20 cellular contexts compared by ENCODE assay signal in genomic region chr2:19287324-19287723, GRCh38.
DNase-seq lines count a peak whose midpoint lies in the region; ATAC-seq and TF ChIP-seq lines count a peak whose summit lies in the region.
"Had no signal": no experiment of that assay in that cellular context is flagged by ENCODE, and none has a peak within 500 bp of the region (broad histone marks: within the 10 kb centered on the region; RNA-seq: fewer than 3 reads in every experiment).

No MANE protein-coding gene starts in this region.

- no peaks in the 10 kb centered on the region for H3K79me2 ChIP-seq in GM23248 (ENCODE audit: insufficient read depth)

- peak; percentile 64 for DNase-seq in EH (ENCODE audit: low read depth)
- DNase-seq in GM23248: peak; percentile 8
- DNase-seq in adipocyte (ENCODE audit: low read depth): peak; percentile 30
- DNase-seq in foreskin fibroblast: peak; percentile 6 to 42
- DNase-seq in NOMO-1 (lab: John Stamatoyannopoulos, UW; ENCODE audit: unreplicated experiment in 2 of 2): no peak
- DNase-seq: C1 segment of cervical spinal cord; CD8-positive, alpha-beta T cell; GDM1; NCI-H1092 treated with DMSO at 0.1 percent for 48 hours; NCI-H146; NCI-H2029; NCI-H2227 treated with DMSO at 0.1 percent for 48 hours; NCI-H510A treated with DMSO at 0.1 percent for 48 hours; NCI-H774; NK-92 treated with Interleukin-12 subunit alpha and Interleukin-12 subunit beta, amount 100 ng/mL, for 24 hours; T-helper 1 cell had no signal

- H3K9me3 ChIP-seq in GM23248 (ENCODE audit: low read depth) (no peaks in the 10 kb centered on the region), adipocyte (ENCODE audit: control insufficient read depth, low read length) (no peaks in the 10 kb centered on the region)

- no peaks in the 10 kb centered on the region for H3K4me1 ChIP-seq in GM23248 (ENCODE audit: insufficient read depth)
- H3K4me1 ChIP-seq in adipocyte (ENCODE audit: control insufficient read depth, insufficient read depth, low read length): peaks cover 9% of the 10 kb centered on the region

- H2AFZ ChIP-seq in GM23248: no peak overlapping the region

- WGBS in GM23248 (ENCODE audit: low coverage in 1 of 2, low lambda C conversion rate in 2 of 2, missing lambda C conversion rate in 2 of 2), 2 experiments: 89 to 95% methylated on average over 1 of the region's 1 CpG

- ATAC-seq in GM21717 (IDR thresholded peaks at IDR 0.05; ENCODE audit: unreplicated experiment) (no peak), HG02678 (IDR thresholded peaks at IDR 0.05; ENCODE audit: unreplicated experiment) (no peak)
- ATAC-seq: CD8-positive, alpha-beta T cell; K562; Panc1 had no signal

- no peak overlapping the region for H3K4me3 ChIP-seq in GM23248
- H3K4me3 ChIP-seq in adipocyte (ENCODE audit: low read length): no peak overlapping the region
- H3K4me3 ChIP-seq in foreskin fibroblast (ENCODE audit: low read depth in 1 of 2, low read length in 2 of 2): no peak overlapping the region
- H3K4me3 ChIP-seq: K562 had no signal

- H3K4me2 ChIP-seq in GM23248 (ENCODE audit: unreplicated experiment): no peak overlapping the region

- H3K9me2 ChIP-seq in GM23248 (ENCODE audit: insufficient read depth): no peaks in the 10 kb centered on the region

- no peaks in the 10 kb centered on the region for H3K27me3 ChIP-seq in GM23248 (replicated peaks; ENCODE audit: insufficient read depth)
- H3K27me3 ChIP-seq in adipocyte (replicated peaks; ENCODE audit: control insufficient read depth, insufficient read depth, low read length): no peaks in the 10 kb centered on the region

- H3F3A ChIP-seq in GM23248 (ENCODE audit: insufficient read depth): no peaks in the 10 kb centered on the region

- H3K9ac ChIP-seq in GM23248 (no peak overlapping the region), adipocyte (ENCODE audit: low read length) (no peak overlapping the region)

- no peak for TF ChIP-seq CTCF in foreskin fibroblast (IDR thresholded peaks at IDR 0.05; ENCODE audit: low read depth, low read length)

- H4K20me1 ChIP-seq in GM23248 (ENCODE audit: insufficient read depth): no peaks in the 10 kb centered on the region

- H3K27ac ChIP-seq in GM23248: no peak overlapping the region

- in situ Hi-C loops in GM23248 (cut with MboI): no loop called here

- H3K36me3 ChIP-seq in GM23248 (ENCODE audit: low read depth): no peaks in the 10 kb centered on the region
- no peaks in the 10 kb centered on the region for H3K36me3 ChIP-seq in adipocyte (ENCODE audit: control insufficient read depth, insufficient read depth, low read length, severe bottlenecking)

Comparison
In these comparisons a context has a peak if more than half of its experiments do, and no peak if none do; other contexts are left out.
1. DNase-seq: peak in EH (single experiment), GM23248 (single experiment), adipocyte (single experiment) and foreskin fibroblast (2 of 2); none in NOMO-1 (0 of 2).